Comparison of ENCODE assay signal across 12 cellular contexts in the genomic region with DNA sequence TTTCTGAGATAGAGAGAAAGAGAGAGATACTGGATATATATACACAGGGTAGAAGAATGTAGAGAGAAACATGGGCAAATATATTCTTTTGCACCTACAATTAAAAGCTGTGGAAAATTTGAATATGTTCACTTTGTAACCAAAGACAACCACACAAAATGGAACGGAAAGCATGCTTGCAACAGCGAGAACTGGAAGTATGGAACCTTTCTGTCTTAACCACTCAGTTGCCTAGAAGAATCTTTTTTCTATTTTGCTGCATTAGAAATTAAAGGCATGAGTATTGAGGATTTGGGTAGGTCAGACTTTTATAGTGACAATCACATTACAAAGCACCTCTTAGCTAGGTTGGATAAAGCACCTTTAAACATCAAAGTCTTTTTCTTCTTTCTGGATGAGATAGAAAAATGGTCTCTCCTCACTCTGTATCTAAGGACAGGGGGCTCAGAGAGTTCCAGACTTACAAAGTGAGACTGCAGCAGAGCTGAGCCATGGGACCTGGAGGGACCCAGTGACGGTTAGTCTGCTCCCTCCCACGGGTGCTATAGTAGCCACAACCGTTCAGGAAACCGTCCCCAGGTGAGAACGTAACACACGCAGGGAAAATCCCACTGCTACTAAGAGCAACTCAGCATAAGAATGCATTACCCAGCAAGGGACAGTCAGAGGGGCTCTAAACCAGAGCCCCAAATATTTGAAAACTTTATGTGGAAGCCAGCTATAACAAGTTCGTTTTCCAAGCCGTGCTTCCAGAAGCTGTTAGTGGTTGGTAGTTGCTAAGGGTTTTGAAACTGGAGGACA.
DNase-seq lines count a peak whose midpoint lies in the region; ATAC-seq lines count a peak whose summit lies in the region.
"Had no signal": no experiment of that assay in that cellular context is flagged by ENCODE, and none has a peak within 500 bp of the region (broad histone marks: within the 10 kb centered on the region; RNA-seq: fewer than 3 reads in every experiment).

No MANE protein-coding gene starts in this region.

- peak overlapping the region; percentile 89 for H3K4me3 Mint-ChIP-seq in T-helper 1 cell treated with Interleukin-12 subunit alpha and Interleukin-12 subunit beta and Interleukin-4 antibody, amounts not matched to agents 30 μg/mL and 1 μg/mL, for 36 hours
- H3K4me3 Mint-ChIP-seq in naive B cell, result peak overlapping the region in 3 of 8 donors; percentile 16 to 31 (median 19)

- no peaks in the 10 kb centered on the region for H3K9me3 Mint-ChIP-seq in T-helper 1 cell treated with Interleukin-12 subunit alpha and Interleukin-12 subunit beta and Interleukin-4 antibody, amounts not matched to agents 30 μg/mL and 1 μg/mL, for 36 hours
- no peaks in the 10 kb centered on the region for H3K9me3 Mint-ChIP-seq in naive B cell

- peaks cover 43% of the 10 kb centered on the region for H3K4me1 Mint-ChIP-seq in T-helper 1 cell treated with Interleukin-12 subunit alpha and Interleukin-12 subunit beta and Interleukin-4 antibody, amounts not matched to agents 30 μg/mL and 1 μg/mL, for 36 hours (ENCODE audit: low read depth)
- H3K4me1 Mint-ChIP-seq in naive B cell, result peaks cover 41 to 66% (median 43%) of the 10 kb centered on the region in 3 donors

- DNase-seq in naive B cell, result no peak
- no peak for DNase-seq in effector CD8-positive, alpha-beta T cell (lab: John Stamatoyannopoulos, UW)
- no peak for DNase-seq in GOT3 (lab: John Stamatoyannopoulos, UW)
- DNase-seq in NCI-H2227 (lab: John Stamatoyannopoulos, UW; ENCODE audit: unreplicated experiment), result no peak
- DNase-seq in DMS 273 treated with DMSO at 0.1 percent for 48 hours (lab: John Stamatoyannopoulos, UW), result no peak
- DNase-seq: adrenal gland; NCI-H1417; SK-N-SH; stimulated activated CD4-positive, alpha-beta T cell treated with anti-CD3 and anti-CD28 coated beads, Interleukin-15, amount 100 ng/mL, for 24 hours had no signal

- no peaks in the 10 kb centered on the region for H3K27me3 Mint-ChIP-seq in T-helper 1 cell treated with Interleukin-12 subunit alpha and Interleukin-12 subunit beta and Interleukin-4 antibody, amounts not matched to agents 30 μg/mL and 1 μg/mL, for 36 hours (ENCODE audit: low read depth)
- H3K27me3 Mint-ChIP-seq in naive B cell, result no peaks in the 10 kb centered on the region

- peaks cover 81% of the 10 kb centered on the region for H3K36me3 Mint-ChIP-seq in T-helper 1 cell treated with Interleukin-12 subunit alpha and Interleukin-12 subunit beta and Interleukin-4 antibody, amounts not matched to agents 30 μg/mL and 1 μg/mL, for 36 hours (ENCODE audit: low read depth)
- no peaks in the 10 kb centered on the region for H3K36me3 Mint-ChIP-seq in naive B cell

- peak overlapping the region; percentile 95 for H3K27ac Mint-ChIP-seq in T-helper 1 cell treated with Interleukin-12 subunit alpha and Interleukin-12 subunit beta and Interleukin-4 antibody, amounts not matched to agents 30 μg/mL and 1 μg/mL, for 36 hours
- H3K27ac Mint-ChIP-seq in naive B cell, result peak overlapping the region in 3 of 6 donors; percentile 27 to 59 (median 30)

- peak; percentile 38 for ATAC-seq in GM18498 (IDR thresholded peaks at IDR 0.05; ENCODE audit: unreplicated experiment)
- ATAC-seq in GM21367 (IDR thresholded peaks at IDR 0.05; ENCODE audit: unreplicated experiment), result peak; percentile 25
- peak; percentile 54 to 59 for ATAC-seq in naive B cell (ENCODE audit: low read depth in 2 of 2)
